Comparison of ENCODE assay signal across 8 cellular contexts in the genomic region with DNA sequence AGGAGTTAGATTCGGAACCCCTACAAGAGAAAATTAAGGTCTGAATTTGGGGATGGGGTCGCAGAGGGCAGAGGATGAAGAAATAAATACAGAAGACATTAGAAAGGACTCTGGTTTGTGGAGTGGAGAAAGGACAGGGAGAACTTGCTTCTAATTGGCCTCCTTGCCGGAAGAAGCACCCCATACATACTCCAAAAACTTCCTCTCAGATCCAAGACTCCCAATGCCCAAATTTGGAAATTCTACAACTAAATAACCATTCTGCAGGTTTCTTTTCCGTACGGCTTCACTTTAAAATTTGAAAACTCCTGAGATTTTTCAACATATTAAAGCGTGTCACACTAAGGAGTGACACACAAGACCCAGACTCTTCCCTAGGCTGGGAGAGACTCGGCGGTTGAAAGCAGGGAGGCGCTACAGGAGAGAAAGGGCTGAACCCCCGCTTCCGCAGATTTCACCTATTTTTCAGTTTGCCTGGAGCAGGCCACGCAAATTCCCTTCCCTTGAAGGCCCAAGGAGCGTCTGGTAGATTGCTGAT. TPM values are rescaled to one million over a fixed set of nuclear protein-coding genes. Genes with fewer than 3 reads are reported as not detected.
A peak's percentile ranks its signal among the peaks of the same experiment; 100 is the strongest.
DNase-seq lines count a peak whose midpoint lies in the region; ATAC-seq and TF ChIP-seq lines count a peak whose summit lies in the region.

No MANE protein-coding gene starts in this region.

- intact Hi-C loops in right cardiac atrium (cut with DNase I) = loop anchor here in 1 of 4 donors (5.0 kb wide), 1 partner anchor 36 kb away; a partner anchor contains a TSS
- intact Hi-C loops in gastrocnemius medialis (cut with DNase I; ENCODE audit: low total_unique reads) = loop anchor here (1.0 to 10.0 kb wide), 7 partner anchors 38 to 383 kb away; a partner anchor contains a TSS

- POLR2A ChIA-PET in CD8-positive, alpha-beta memory T cell (lab: Charles Lee) = no interaction called here
- POLR2A ChIA-PET in activated CD4-positive, alpha-beta memory T cell treated with anti-CD3 and anti-CD28 coated beads, Interleukin-2, amount 10 ng/mL, durations not matched to agents 7 days and 5 days (lab: Charles Lee) = interaction anchor here (1.1 kb wide), 1 partner anchor 10 kb away, joined by 3 read pairs; no protein-coding TSS in a partner anchor

- peak overlapping the region; percentile 99 to 100 (median 100) for H3K4me3 Mint-ChIP-seq in CD8-positive, alpha-beta memory T cell
- peak overlapping the region; percentile 97 for H3K4me3 Mint-ChIP-seq in activated CD4-positive, alpha-beta memory T cell treated with anti-CD3 and anti-CD28 coated beads, Interleukin-2, amount 10 ng/mL, durations not matched to agents 7 days and 5 days

- ATAC-seq in HG02642 (IDR thresholded peaks at IDR 0.05; ENCODE audit: poor library complexity, unreplicated experiment) (peak; percentile 5), right cardiac atrium (peak in 1 of 2 donors; percentile 17), gastrocnemius medialis (no peak), HG02870 (IDR thresholded peaks at IDR 0.05; ENCODE audit: unreplicated experiment) (no peak)

- peaks cover 59 to 83% (median 78%) of the 10 kb centered on the region in 3 donors for H3K4me1 Mint-ChIP-seq in CD8-positive, alpha-beta memory T cell
- peaks cover 69% of the 10 kb centered on the region for H3K4me1 Mint-ChIP-seq in activated CD4-positive, alpha-beta memory T cell treated with anti-CD3 and anti-CD28 coated beads, Interleukin-2, amount 10 ng/mL, durations not matched to agents 7 days and 5 days

- peaks cover 24% of the 10 kb centered on the region for H3K36me3 ChIP-seq in CD8-positive, alpha-beta memory T cell (ENCODE audit: insufficient read depth, low read length)
- H3K36me3 ChIP-seq in gastrocnemius medialis = peaks cover 0 to 33% of the 10 kb centered on the region in 2 donors

- WGBS in right cardiac atrium = 6% methylated on average over 13 of the region's 13 CpGs

- in situ Hi-C loops in gastrocnemius medialis (cut with MboI; ENCODE audit: low sequenced_read_pairs in 4 of 4) = no loop called here

- CTCF ChIA-PET in CD8-positive, alpha-beta memory T cell (lab: Charles Lee) = interaction anchor here (1.5 kb wide), 1 partner anchor 53 kb away, joined by 4 read pairs; no protein-coding TSS in a partner anchor
- CTCF ChIA-PET in activated CD4-positive, alpha-beta memory T cell treated with anti-CD3 and anti-CD28 coated beads, Interleukin-2, amount 10 ng/mL, durations not matched to agents 7 days and 5 days (lab: Charles Lee) = no interaction called here

- H3K27ac ChIP-seq in CD8-positive, alpha-beta memory T cell (ENCODE audit: low read depth, low read length) = peak overlapping the region; percentile 91
- peak overlapping the region; percentile 76 for H3K27ac ChIP-seq in right cardiac atrium (ENCODE audit: low read length)
- peak overlapping the region; percentile 89 to 96 (median 92) for H3K27ac ChIP-seq in gastrocnemius medialis

- H3K4me1 ChIP-seq in CD8-positive, alpha-beta memory T cell (ENCODE audit: insufficient read depth, low read length) = peaks cover 49% of the 10 kb centered on the region
- H3K4me1 ChIP-seq in right cardiac atrium (ENCODE audit: control insufficient read depth, insufficient read depth, low read length) (peaks cover 5% of the 10 kb centered on the region), gastrocnemius medialis (peaks cover 23 to 24% of the 10 kb centered on the region in 2 donors)

- no peak for DNase-seq in CD8-positive, alpha-beta memory T cell
- no peak for DNase-seq in activated CD4-positive, alpha-beta memory T cell treated with anti-CD3 and anti-CD28 coated beads, Interleukin-2, amount 10 ng/mL, durations not matched to agents 7 days and 5 days
- DNase-seq in right cardiac atrium = no peak
- no peak for DNase-seq in gastrocnemius medialis
- no peak for DNase-seq in NCI-H446 (lab: John Stamatoyannopoulos, UW)
- no peak for DNase-seq in activated CD8-positive, alpha-beta memory T cell treated with anti-CD3 and anti-CD28 coated beads, Interleukin-2, amount 50 U/mL, for 48 hours

- peak overlapping the region; percentile 99 for H3K4me3 ChIP-seq in CD8-positive, alpha-beta memory T cell (ENCODE audit: low read length)
- H3K4me3 ChIP-seq in right cardiac atrium (ENCODE audit: low read length) = peak overlapping the region; percentile 96
- peak overlapping the region; percentile 72 to 96 (median 87) for H3K4me3 ChIP-seq in gastrocnemius medialis

- no peak for TF ChIP-seq CTCF in gastrocnemius medialis (IDR thresholded peaks at IDR 0.05 in 4 of 5, conservative IDR thresholded peaks at IDR 0.05 in 1 of 5)

- peaks cover 3 to 48% (median 11%) of the 10 kb centered on the region in 3 donors for H3K36me3 Mint-ChIP-seq in CD8-positive, alpha-beta memory T cell
- peaks cover 62% of the 10 kb centered on the region for H3K36me3 Mint-ChIP-seq in activated CD4-positive, alpha-beta memory T cell treated with anti-CD3 and anti-CD28 coated beads, Interleukin-2, amount 10 ng/mL, durations not matched to agents 7 days and 5 days (ENCODE audit: low read depth)

- no peaks in the 10 kb centered on the region for H3K9me3 Mint-ChIP-seq in CD8-positive, alpha-beta memory T cell
- no peaks in the 10 kb centered on the region for H3K9me3 Mint-ChIP-seq in activated CD4-positive, alpha-beta memory T cell treated with anti-CD3 and anti-CD28 coated beads, Interleukin-2, amount 10 ng/mL, durations not matched to agents 7 days and 5 days

- peak overlapping the region; percentile 97 to 99 (median 98) for H3K27ac Mint-ChIP-seq in CD8-positive, alpha-beta memory T cell
- peak overlapping the region; percentile 96 for H3K27ac Mint-ChIP-seq in activated CD4-positive, alpha-beta memory T cell treated with anti-CD3 and anti-CD28 coated beads, Interleukin-2, amount 10 ng/mL, durations not matched to agents 7 days and 5 days

- no peak for TF ChIP-seq POLR2A in gastrocnemius medialis (IDR thresholded peaks at IDR 0.05)

- H3K27me3 ChIP-seq in CD8-positive, alpha-beta memory T cell (ENCODE audit: insufficient read depth, low read length, poor library complexity, severe bottlenecking) = no peaks in the 10 kb centered on the region
- H3K27me3 ChIP-seq in right cardiac atrium (ENCODE audit: control insufficient read depth, insufficient read depth) (no peaks in the 10 kb centered on the region), gastrocnemius medialis (no peaks in the 10 kb centered on the region)

- peaks cover 0 to 2% of the 10 kb centered on the region in 2 donors for H3K27me3 Mint-ChIP-seq in CD8-positive, alpha-beta memory T cell
- no peaks in the 10 kb centered on the region for H3K27me3 Mint-ChIP-seq in activated CD4-positive, alpha-beta memory T cell treated with anti-CD3 and anti-CD28 coated beads, Interleukin-2, amount 10 ng/mL, durations not matched to agents 7 days and 5 days

- no peaks in the 10 kb centered on the region for H3K9me3 ChIP-seq in CD8-positive, alpha-beta memory T cell (ENCODE audit: low read length)
- H3K9me3 ChIP-seq in right cardiac atrium (ENCODE audit: control insufficient read depth, low read length) = no peaks in the 10 kb centered on the region
- H3K9me3 ChIP-seq in gastrocnemius medialis = no peaks in the 10 kb centered on the region

RNA-seq across cellular contexts. Expression of a gene that starts 0.5 kb away (rescaled TPM):
- total RNA-seq in CD8-positive, alpha-beta memory T cell = 1 to 10 TPM; 8.4 to 9.8 TPM
- polyA plus RNA-seq in CD8-positive, alpha-beta memory T cell = 1.1 TPM
- total RNA-seq in activated CD4-positive, alpha-beta memory T cell treated with anti-CD3 and anti-CD28 coated beads, Interleukin-2, amount 10 ng/mL, durations not matched to agents 7 days and 5 days = 1 to 10 TPM; 7.5 to 8.3 TPM
- total RNA-seq in right cardiac atrium (1 to 10 TPM; 6.6 to 9.0 (median 7.3) TPM), gastrocnemius medialis (1 to 10 TPM in 1 of 4 donors, under 1 TPM in 2, not detected in 1; 0.46 to 4.9 (median 0.85) TPM)
- 4.4 TPM for polyA plus RNA-seq in right cardiac atrium

RNA-seq across cellular contexts. Expression of a gene that starts 0.9 kb away (rescaled TPM):
- total RNA-seq in CD8-positive, alpha-beta memory T cell = 1,000 to 10,000 TPM; 1,155 to 1,172 TPM
- polyA plus RNA-seq in CD8-positive, alpha-beta memory T cell = 3,070 TPM
- total RNA-seq in activated CD4-positive, alpha-beta memory T cell treated with anti-CD3 and anti-CD28 coated beads, Interleukin-2, amount 10 ng/mL, durations not matched to agents 7 days and 5 days = 100 to 1,000 TPM; 869 to 878 TPM
- total RNA-seq in right cardiac atrium = 100 to 1,000 TPM; 469 to 564 (median 541) TPM
- polyA plus RNA-seq in right cardiac atrium = 986 TPM
- total RNA-seq in gastrocnemius medialis = 1,000 to 10,000 TPM in 1 of 4 donors, 100 to 1,000 TPM in 3; 884 to 1,266 (median 965) TPM

RNA-seq across cellular contexts. Expression of a gene that starts 37.4 kb away (rescaled TPM):
- 10 to 100 TPM; 58.3 to 58.9 TPM for total RNA-seq in CD8-positive, alpha-beta memory T cell
- polyA plus RNA-seq in CD8-positive, alpha-beta memory T cell = 19.5 TPM
- 10 to 100 TPM; 25.6 to 26.5 TPM for total RNA-seq in activated CD4-positive, alpha-beta memory T cell treated with anti-CD3 and anti-CD28 coated beads, Interleukin-2, amount 10 ng/mL, durations not matched to agents 7 days and 5 days
- 10 to 100 TPM; 28.2 to 39.6 (median 35.8) TPM for total RNA-seq in right cardiac atrium
- 30.2 TPM for polyA plus RNA-seq in right cardiac atrium
- total RNA-seq in gastrocnemius medialis = 10 to 100 TPM; 23.0 to 42.5 (median 34.7) TPM
